ENCODE assay signal across 12 cellular contexts in genomic region chr5:142600611-142601360, GRCh38.
DNase-seq lines count a peak whose midpoint lies in the region; ATAC-seq, FAIRE-seq and TF ChIP-seq lines count a peak whose summit lies in the region.
"Had no signal": no experiment of that assay in that cellular context is flagged by ENCODE, and none has a peak within 500 bp of the region (broad histone marks: within the 10 kb centered on the region; RNA-seq: fewer than 3 reads in every experiment).

No MANE protein-coding gene starts in this region.

- BruUV-seq in HCT116 (replicated peaks; lab: Mats Ljungman, UMichigan) = no TSS peak

- intact Hi-C loops in HCT116 (cut with micrococcal nuclease) (no loop called here), kidney (cut with DNase I) (no loop called here)
- intact Hi-C loops in CD4-positive, alpha-beta memory T cell (cut with micrococcal nuclease) = no loop called here

- CTCF ChIA-PET in HCT116 (lab: Charles Lee) = interaction anchor here (1.0 to 1.3 kb wide), 2 partner anchors 11 to 26 kb away, joined by 3 to 4 read pairs; no protein-coding TSS in a partner anchor
- CTCF ChIA-PET in CD4-positive, alpha-beta memory T cell (lab: Charles Lee; ENCODE audit: partially characterized antibody) = no interaction called here

- H3K36me3 ChIP-seq in HCT116 (ENCODE audit: control insufficient read depth in 1 of 2, insufficient read depth in 2 of 2, low read length in 2 of 2) (no peaks in the 10 kb centered on the region), kidney (ENCODE audit: control insufficient read depth in 1 of 2, insufficient read depth in 2 of 2, low read length in 2 of 2) (no peaks in the 10 kb centered on the region), stomach smooth muscle (ENCODE audit: control insufficient read depth in 2 of 2, insufficient read depth in 2 of 2, low read length in 2 of 2) (no peaks in the 10 kb centered on the region)
- no peaks in the 10 kb centered on the region for H3K36me3 ChIP-seq in CD4-positive, alpha-beta memory T cell (ENCODE audit: insufficient read depth, low read length)

- H3K9me2 ChIP-seq in HCT116 (ENCODE audit: insufficient read depth) = no peaks in the 10 kb centered on the region

- no peak for TF ChIP-seq RAD21 in HCT116 (IDR thresholded peaks at IDR 0.05; ENCODE audit: low read depth)

- no peaks in the 10 kb centered on the region for H3K79me2 ChIP-seq in HCT116 (ENCODE audit: insufficient read depth, low read length)

- FAIRE-seq in kidney (lab: Jason Lieb, UNC) (no peak), D721Med (lab: Jason Lieb, UNC) (no peak)

- peaks cover 18 to 52% of the 10 kb centered on the region in 2 experiments for H3K4me1 ChIP-seq in HCT116 (ENCODE audit: control insufficient read depth in 1 of 2, insufficient read depth in 2 of 2, low read length in 2 of 2)
- peaks cover 0 to 4% of the 10 kb centered on the region in 2 donors for H3K4me1 ChIP-seq in kidney (ENCODE audit: control insufficient read depth in 1 of 2, insufficient read depth in 1 of 2, low read depth in 1 of 2, low read length in 2 of 2)
- peaks cover 12% of the 10 kb centered on the region for H3K4me1 ChIP-seq in stomach smooth muscle (ENCODE audit: control insufficient read depth, insufficient read depth, low read length)
- no peaks in the 10 kb centered on the region for H3K4me1 ChIP-seq in CD4-positive, alpha-beta memory T cell (ENCODE audit: insufficient read depth, low read length)

- 0 out of 2 replicates have a peak overlapping the region, but pooled peaks have one; percentile 4 for H3K4me2 ChIP-seq in HCT116 (ENCODE audit: low read length)

- H3K4me3 Mint-ChIP-seq in CD4-positive, alpha-beta memory T cell = no peak overlapping the region
- H3K4me3 Mint-ChIP-seq: memory B cell had no signal

- no peaks in the 10 kb centered on the region for H3K36me3 Mint-ChIP-seq in CD4-positive, alpha-beta memory T cell
- H3K36me3 Mint-ChIP-seq: memory B cell had no signal

- H4K20me1 ChIP-seq in HCT116 (ENCODE audit: insufficient read depth) = no peaks in the 10 kb centered on the region

- no peak overlapping the region for H2AFZ ChIP-seq in HCT116 (ENCODE audit: low read depth, low read length, poor library complexity, severe bottlenecking)

- DNase-seq in HCT116 (ENCODE audit: low read depth, low spot score) (no peak), astrocyte of the spinal cord (ENCODE audit: low read depth, low spot score) (peak; percentile 78), kidney (no peak), activated T-cell treated with anti-CD3 and anti-CD28 coated beads for 4 hours (no peak), D721Med (ENCODE audit: insufficient read length, low spot score) (no peak)
- no peak for DNase-seq in CD4-positive, alpha-beta memory T cell
- no peak for DNase-seq in effector CD8-positive, alpha-beta T cell (lab: John Stamatoyannopoulos, UW)
- DNase-seq: activated effector memory CD4-positive, alpha-beta T cell treated with anti-CD3 and anti-CD28 coated beads, Interleukin-2, amount 50 U/mL, for 16 hours; stimulated activated CD8-positive, alpha-beta memory T cell treated with anti-CD3 and anti-CD28 coated beads, Interleukin-4, amount 100 ng/mL, for 48 hours had no signal

- H3K4me3 ChIP-seq in HCT116 (replicated peaks in 1 of 2; ENCODE audit: low read depth in 1 of 2, low read length in 2 of 2) (no peak overlapping the region), astrocyte of the spinal cord (ENCODE audit: low read depth, low read length) (peak overlapping the region; percentile 1), kidney (ENCODE audit: low read length in 2 of 2) (peak overlapping the region; percentile 9 to 15), stomach smooth muscle (ENCODE audit: low read length in 2 of 2) (peak overlapping the region; percentile 61 to 64)
- no peak overlapping the region for H3K4me3 ChIP-seq in CD4-positive, alpha-beta memory T cell (ENCODE audit: low read length in 2 of 2)

- no peaks in the 10 kb centered on the region for H3K9me3 ChIP-seq in HCT116 (ENCODE audit: control insufficient read depth in 1 of 2, insufficient read depth in 1 of 2, low read depth in 1 of 2, low read length in 2 of 2)
- H3K9me3 ChIP-seq in kidney (ENCODE audit: control insufficient read depth in 1 of 2, low read length in 2 of 2) = no peaks in the 10 kb centered on the region
- no peaks in the 10 kb centered on the region for H3K9me3 ChIP-seq in stomach smooth muscle (ENCODE audit: control insufficient read depth in 2 of 2, low read length in 2 of 2)
- no peaks in the 10 kb centered on the region for H3K9me3 ChIP-seq in CD4-positive, alpha-beta memory T cell (ENCODE audit: control insufficient read depth in 1 of 2, low read length in 2 of 2)

- RAD21 ChIA-PET in HCT116 (lab: Charles Lee; ENCODE audit: low non-redundant PET in 1 of 2, low total read pairs in 2 of 2, uncharacterized antibody in 2 of 2, unreplicated experiment in 2 of 2) = no interaction called here

- H3K27ac ChIP-seq in HCT116 (ENCODE audit: low read depth, low read length) (no peak overlapping the region), kidney (ENCODE audit: low read depth in 2 of 2, low read length in 2 of 2) (peak overlapping the region; percentile 2 to 14), stomach smooth muscle (ENCODE audit: low read length) (no peak overlapping the region)
- H3K27ac ChIP-seq in CD4-positive, alpha-beta memory T cell (ENCODE audit: low read depth, low read length) = no peak overlapping the region
- H3K27ac ChIP-seq: RWPE1 had no signal

- POLR2A ChIA-PET in HCT116 (lab: Charles Lee) = no interaction called here
- POLR2A ChIA-PET in CD4-positive, alpha-beta memory T cell (lab: Charles Lee; ENCODE audit: partially characterized antibody) = no interaction called here

- no peak for TF ChIP-seq POLR2A in HCT116 (IDR thresholded peaks at IDR 0.05; ENCODE audit: borderline replicate concordance, extremely low read depth, insufficient read depth, insufficient read length)

- H3K4me1 Mint-ChIP-seq in CD4-positive, alpha-beta memory T cell = peaks cover 0 to 1% (median 0%) of the 10 kb centered on the region in 4 donors
- H3K4me1 Mint-ChIP-seq: memory B cell had no signal

- in situ Hi-C loops in astrocyte of the spinal cord (cut with HindIII; ENCODE audit: low sequenced_read_pairs) = no loop called here

- H3K27ac Mint-ChIP-seq in CD4-positive, alpha-beta memory T cell = no peak overlapping the region
- H3K27ac Mint-ChIP-seq: memory B cell had no signal

- H3K27me3 ChIP-seq in HCT116 (ENCODE audit: insufficient read depth, low read length) (no peaks in the 10 kb centered on the region), stomach smooth muscle (ENCODE audit: control insufficient read depth in 1 of 2, insufficient read depth in 2 of 2, low read length in 2 of 2) (peaks cover 0 to 2% of the 10 kb centered on the region in 2 donors)
- H3K27me3 ChIP-seq in CD4-positive, alpha-beta memory T cell (ENCODE audit: insufficient read depth, low read length) = no peaks in the 10 kb centered on the region

- TF ChIP-seq CTCF in HCT116 (IDR thresholded peaks at IDR 0.05 in 2 of 3, conservative IDR thresholded peaks at IDR 0.05 in 1 of 3; ENCODE audit: borderline replicate concordance in 1 of 3, insufficient read depth in 1 of 3, low read depth in 2 of 3, low read length in 2 of 3) (no peak), astrocyte of the spinal cord (IDR thresholded peaks at IDR 0.05; ENCODE audit: low read depth, low read length) (no peak), kidney (IDR thresholded peaks at IDR 0.05; ENCODE audit: borderline replicate concordance, extremely low read depth, insufficient read depth) (no peak), D721Med (IDR thresholded peaks at IDR 0.05; ENCODE audit: insufficient read depth, missing control alignments) (no peak)

- peaks cover 4 to 10% of the 10 kb centered on the region in 2 donors for H3K27me3 Mint-ChIP-seq in CD4-positive, alpha-beta memory T cell

- ATAC-seq in HCT116 = no peak

- H3K9ac ChIP-seq in HCT116 (ENCODE audit: low read length) (no peak overlapping the region), kidney (ENCODE audit: low read length in 2 of 2) (no peak overlapping the region), stomach smooth muscle (ENCODE audit: low read length in 2 of 2) (peak overlapping the region in 1 of 2 donors; percentile 1)

- H3K9me3 Mint-ChIP-seq in CD4-positive, alpha-beta memory T cell = no peaks in the 10 kb centered on the region
- H3K9me3 Mint-ChIP-seq: memory B cell had no signal

TF ChIP-seq in HCT116, 20 proteins besides CTCF, POLR2A, EP300 and RAD21 (continues in another document):
- TF ChIP-seq SRF (IDR thresholded peaks at IDR 0.05; ENCODE audit: low read depth) (no peak), TCF7L2 (IDR thresholded peaks at IDR 0.05; ENCODE audit: borderline replicate concordance, extremely low read depth, insufficient read depth, insufficient read length) (no peak), ELF1 (IDR thresholded peaks at IDR 0.05; ENCODE audit: borderline replicate concordance, low read depth) (no peak), EZH2phosphoT487 (IDR thresholded peaks at IDR 0.05; ENCODE audit: borderline replicate concordance) (no peak), POLR2AphosphoS5 (IDR thresholded peaks at IDR 0.05; ENCODE audit: low read depth, low read length) (no peak), ZBTB33 (IDR thresholded peaks at IDR 0.05; ENCODE audit: extremely low read depth, insufficient replicate concordance, low read length) (no peak), JUND (IDR thresholded peaks at IDR 0.05) (no peak), CEBPB (IDR thresholded peaks at IDR 0.05; ENCODE audit: low read depth) (no peak), YY1 (IDR thresholded peaks at IDR 0.05; ENCODE audit: extremely low read depth, insufficient replicate concordance, low read depth, low read length) (no peak)

Comparison
In these comparisons a context has a peak if more than half of its experiments do, and no peak if none do; other contexts are left out.
1. H3K27ac ChIP-seq: peak in kidney (2 of 2); none in HCT116 (single experiment), stomach smooth muscle (single experiment) and CD4-positive, alpha-beta memory T cell (single experiment).
2. H3K4me3 ChIP-seq: peak in astrocyte of the spinal cord (single experiment), kidney (2 of 2) and stomach smooth muscle (2 of 2); none in HCT116 (0 of 2) and CD4-positive, alpha-beta memory T cell (0 of 2).